ENCODE assay signal across 14 cellular contexts in the genomic region with DNA sequence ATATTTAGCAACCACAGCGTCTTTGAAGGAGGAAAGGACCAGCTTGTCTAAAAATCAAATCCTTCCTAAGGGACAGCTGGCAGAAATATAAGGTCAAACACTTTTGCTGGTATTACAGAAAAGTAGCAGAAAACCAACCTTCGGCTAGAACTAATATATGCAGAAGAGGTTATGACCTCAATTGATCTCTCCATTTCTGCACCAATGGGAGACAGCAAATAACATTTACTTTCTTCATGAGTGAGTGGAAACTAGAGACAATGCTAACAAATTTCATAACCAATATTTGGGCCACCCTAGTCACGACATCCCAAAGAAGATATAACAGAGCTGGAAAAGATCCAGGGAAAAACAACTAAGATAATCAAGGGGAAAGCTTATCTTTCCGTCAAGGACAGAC.
DNase-seq lines count a peak whose midpoint lies in the region; ATAC-seq and TF ChIP-seq lines count a peak whose summit lies in the region.
"Had no signal": no experiment of that assay in that cellular context is flagged by ENCODE, and none has a peak within 500 bp of the region (broad histone marks: within the 10 kb centered on the region; RNA-seq: fewer than 3 reads in every experiment).

No MANE protein-coding gene starts in this region.

- DNase-seq in left ventricle myocardium inferior, result no peak
- no peak for DNase-seq in left cardiac atrium
- peak; percentile 3 for DNase-seq in HuH-7.5 (ENCODE audit: low spot score)
- DNase-seq in left lobe of liver (ENCODE audit: low spot score), result no peak
- no peak for DNase-seq in lower leg skin (ENCODE audit: low spot score in 2 of 2)
- no peak for DNase-seq in NCI-H1694 treated with DMSO at 0.1 percent for 48 hours (lab: John Stamatoyannopoulos, UW)
- DNase-seq: AML-193; Caco-2; CD8-positive, alpha-beta memory T cell; GM23248 had no signal

- H3K36me3 ChIP-seq in left ventricle myocardium inferior, result no peaks in the 10 kb centered on the region

- H3K27me3 ChIP-seq in left ventricle myocardium inferior (ENCODE audit: low read depth), result no peaks in the 10 kb centered on the region

- no peak for TF ChIP-seq CTCF in left ventricle myocardium inferior (IDR thresholded peaks at IDR 0.05; ENCODE audit: borderline replicate concordance)
- TF ChIP-seq CTCF in lower leg skin (IDR thresholded peaks at IDR 0.05), result no peak

- WGBS in lower leg skin, 2 donors, result 67 to 82% methylated on average over 4 of the region's 4 CpGs

- peaks cover 36% of the 10 kb centered on the region for H3K4me1 ChIP-seq in left ventricle myocardium inferior
- H3K4me1 ChIP-seq: A549 had no signal

- TF ChIP-seq POLR2A in lower leg skin (IDR thresholded peaks at IDR 0.05), result no peak

- peak overlapping the region; percentile 48 for H3K27ac ChIP-seq in left ventricle myocardium inferior (replicated peaks)
- H3K27ac ChIP-seq: A549, BLaER1, GM23248, HL-60 had no signal

- no peaks in the 10 kb centered on the region for H3K9me3 ChIP-seq in left ventricle myocardium inferior (replicated peaks)
- H3K9me3 ChIP-seq: A549, Caco-2 had no signal

- ATAC-seq in left cardiac atrium, result no peak
- ATAC-seq in left lobe of liver, result peak; percentile 24
- ATAC-seq: A549, HCT116 had no signal

- intact Hi-C loops in left ventricle myocardium inferior (cut with micrococcal nuclease), result no loop called here
- intact Hi-C loops in left cardiac atrium (cut with DNase I), result no loop called here
- intact Hi-C loops in lower leg skin (cut with DNase I; ENCODE audit: low total_unique reads), result no loop called here

- no peak overlapping the region for H3K4me3 ChIP-seq in left ventricle myocardium inferior
- no peak overlapping the region for H3K4me3 ChIP-seq in lower leg skin (ENCODE audit: low read depth, poor library complexity, severe bottlenecking)
- H3K4me3 ChIP-seq: A549, BLaER1, GM23248 had no signal
